In genomic region chr4:181108237-181108636, GRCh38 we compare ENCODE assay signal across 2 cellular contexts.
TF ChIP-seq lines count a peak whose summit lies in the region.

No MANE protein-coding gene starts in this region.

TF ChIP-seq in GM23338, 12 proteins besides CTCF, POLR2A, EP300 and RAD21 (continued from another document):
- TF ChIP-seq, protein P1, sequence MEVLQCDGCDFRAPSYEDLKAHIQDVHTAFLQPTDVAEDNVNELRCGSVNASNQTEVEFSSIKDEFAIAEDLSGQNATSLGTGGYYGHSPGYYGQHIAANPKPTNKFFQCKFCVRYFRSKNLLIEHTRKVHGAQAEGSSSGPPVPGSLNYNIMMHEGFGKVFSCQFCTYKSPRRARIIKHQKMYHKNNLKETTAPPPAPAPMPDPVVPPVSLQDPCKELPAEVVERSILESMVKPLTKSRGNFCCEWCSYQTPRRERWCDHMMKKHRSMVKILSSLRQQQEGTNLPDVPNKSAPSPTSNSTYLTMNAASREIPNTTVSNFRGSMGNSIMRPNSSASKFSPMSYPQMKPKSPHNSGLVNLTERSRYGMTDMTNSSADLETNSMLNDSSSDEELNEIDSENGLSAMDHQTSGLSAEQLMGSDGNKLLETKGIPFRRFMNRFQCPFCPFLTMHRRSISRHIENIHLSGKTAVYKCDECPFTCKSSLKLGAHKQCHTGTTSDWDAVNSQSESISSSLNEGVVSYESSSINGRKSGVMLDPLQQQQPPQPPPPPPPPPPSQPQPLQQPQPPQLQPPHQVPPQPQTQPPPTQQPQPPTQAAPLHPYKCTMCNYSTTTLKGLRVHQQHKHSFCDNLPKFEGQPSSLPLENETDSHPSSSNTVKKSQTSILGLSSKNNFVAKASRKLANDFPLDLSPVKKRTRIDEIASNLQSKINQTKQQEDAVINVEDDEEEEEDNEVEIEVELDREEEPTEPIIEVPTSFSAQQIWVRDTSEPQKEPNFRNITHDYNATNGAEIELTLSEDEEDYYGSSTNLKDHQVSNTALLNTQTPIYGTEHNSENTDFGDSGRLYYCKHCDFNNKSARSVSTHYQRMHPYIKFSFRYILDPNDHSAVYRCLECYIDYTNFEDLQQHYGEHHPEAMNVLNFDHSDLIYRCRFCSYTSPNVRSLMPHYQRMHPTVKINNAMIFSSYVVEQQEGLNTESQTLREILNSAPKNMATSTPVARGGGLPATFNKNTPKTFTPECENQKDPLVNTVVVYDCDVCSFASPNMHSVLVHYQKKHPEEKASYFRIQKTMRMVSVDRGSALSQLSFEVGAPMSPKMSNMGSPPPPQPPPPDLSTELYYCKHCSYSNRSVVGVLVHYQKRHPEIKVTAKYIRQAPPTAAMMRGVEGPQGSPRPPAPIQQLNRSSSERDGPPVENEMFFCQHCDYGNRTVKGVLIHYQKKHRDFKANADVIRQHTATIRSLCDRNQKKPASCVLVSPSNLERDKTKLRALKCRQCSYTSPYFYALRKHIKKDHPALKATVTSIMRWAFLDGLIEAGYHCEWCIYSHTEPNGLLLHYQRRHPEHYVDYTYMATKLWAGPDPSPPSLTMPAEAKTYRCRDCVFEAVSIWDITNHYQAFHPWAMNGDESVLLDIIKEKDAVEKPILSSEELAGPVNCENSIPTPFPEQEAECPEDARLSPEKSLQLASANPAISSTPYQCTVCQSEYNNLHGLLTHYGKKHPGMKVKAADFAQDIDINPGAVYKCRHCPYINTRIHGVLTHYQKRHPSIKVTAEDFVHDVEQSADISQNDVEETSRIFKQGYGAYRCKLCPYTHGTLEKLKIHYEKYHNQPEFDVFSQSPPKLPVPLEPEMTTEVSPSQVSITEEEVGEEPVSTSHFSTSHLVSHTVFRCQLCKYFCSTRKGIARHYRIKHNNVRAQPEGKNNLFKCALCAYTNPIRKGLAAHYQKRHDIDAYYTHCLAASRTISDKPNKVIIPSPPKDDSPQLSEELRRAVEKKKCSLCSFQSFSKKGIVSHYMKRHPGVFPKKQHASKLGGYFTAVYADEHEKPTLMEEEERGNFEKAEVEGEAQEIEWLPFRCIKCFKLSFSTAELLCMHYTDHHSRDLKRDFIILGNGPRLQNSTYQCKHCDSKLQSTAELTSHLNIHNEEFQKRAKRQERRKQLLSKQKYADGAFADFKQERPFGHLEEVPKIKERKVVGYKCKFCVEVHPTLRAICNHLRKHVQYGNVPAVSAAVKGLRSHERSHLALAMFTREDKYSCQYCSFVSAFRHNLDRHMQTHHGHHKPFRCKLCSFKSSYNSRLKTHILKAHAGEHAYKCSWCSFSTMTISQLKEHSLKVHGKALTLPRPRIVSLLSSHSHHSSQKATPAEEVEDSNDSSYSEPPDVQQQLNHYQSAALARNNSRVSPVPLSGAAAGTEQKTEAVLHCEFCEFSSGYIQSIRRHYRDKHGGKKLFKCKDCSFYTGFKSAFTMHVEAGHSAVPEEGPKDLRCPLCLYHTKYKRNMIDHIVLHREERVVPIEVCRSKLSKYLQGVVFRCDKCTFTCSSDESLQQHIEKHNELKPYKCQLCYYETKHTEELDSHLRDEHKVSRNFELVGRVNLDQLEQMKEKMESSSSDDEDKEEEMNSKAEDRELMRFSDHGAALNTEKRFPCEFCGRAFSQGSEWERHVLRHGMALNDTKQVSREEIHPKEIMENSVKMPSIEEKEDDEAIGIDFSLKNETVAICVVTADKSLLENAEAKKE (CRISPR knock-in tag; IDR thresholded peaks at IDR 0.05) = no peak
- TF ChIP-seq REST (IDR thresholded peaks at IDR 0.05; ENCODE audit: unreplicated experiment) = no peak
- no peak for TF ChIP-seq EZH2 (IDR thresholded peaks at IDR 0.05; ENCODE audit: low read depth, unreplicated experiment)
- TF ChIP-seq CREB1 (CRISPR knock-in tag; IDR thresholded peaks at IDR 0.05; ENCODE audit: low read depth) = no peak
- no peak for TF ChIP-seq NANOG (IDR thresholded peaks at IDR 0.05; ENCODE audit: borderline replicate concordance)
- no peak for TF ChIP-seq ETS1 (IDR thresholded peaks at IDR 0.05)

TF ChIP-seq in WTC11, 78 proteins besides CTCF, POLR2A, EP300 and RAD21 (continued from another document):
- no peak for TF ChIP-seq RORB (CRISPR knock-in tag; IDR thresholded peaks at IDR 0.05)
- no peak for TF ChIP-seq JUN (CRISPR knock-in tag; IDR thresholded peaks at IDR 0.05)
- TF ChIP-seq SMAD3 (CRISPR knock-in tag; IDR thresholded peaks at IDR 0.05; ENCODE audit: borderline replicate concordance) = no peak
- TF ChIP-seq ZNF121 (CRISPR knock-in tag; IDR thresholded peaks at IDR 0.05) = no peak
- no peak for TF ChIP-seq TP53 (CRISPR knock-in tag; IDR thresholded peaks at IDR 0.05)
- TF ChIP-seq, protein P2, sequence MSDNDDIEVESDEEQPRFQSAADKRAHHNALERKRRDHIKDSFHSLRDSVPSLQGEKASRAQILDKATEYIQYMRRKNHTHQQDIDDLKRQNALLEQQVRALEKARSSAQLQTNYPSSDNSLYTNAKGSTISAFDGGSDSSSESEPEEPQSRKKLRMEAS (CRISPR knock-in tag; IDR thresholded peaks at IDR 0.05) = no peak
- TF ChIP-seq E2F5 (CRISPR knock-in tag; IDR thresholded peaks at IDR 0.05) = no peak
